In genomic region chr11:116454020-116454645, GRCh38 we compare ENCODE assay signal across 8 cellular contexts.
DNase-seq lines count a peak whose midpoint lies in the region; ATAC-seq and TF ChIP-seq lines count a peak whose summit lies in the region.

No MANE protein-coding gene starts in this region.

- H3K4me3 ChIP-seq in H7 (ENCODE audit: insufficient read depth, low read depth, low read length): no peak overlapping the region
- no peak overlapping the region for H3K4me3 ChIP-seq in OCI-LY7 (ENCODE audit: low read depth, low read length, poor library complexity, severe bottlenecking)
- no peak overlapping the region for H3K4me3 ChIP-seq in dorsolateral prefrontal cortex
- H3K4me3 ChIP-seq in mucosa of descending colon: no peak overlapping the region

- ATAC-seq in mucosa of descending colon: peak; percentile 82
- no peak for ATAC-seq in HG03520 (IDR thresholded peaks at IDR 0.05; ENCODE audit: unreplicated experiment)

- no TSS peak for BruUV-seq in OCI-LY7 (replicated peaks; lab: Mats Ljungman, UMichigan)

- H3K9me3 ChIP-seq in OCI-LY7 (ENCODE audit: low read length): no peaks in the 10 kb centered on the region
- no peaks in the 10 kb centered on the region for H3K9me3 ChIP-seq in mucosa of descending colon

- H3K27ac ChIP-seq in OCI-LY7 (ENCODE audit: low read depth, low read length, poor library complexity, severe bottlenecking) (no peak overlapping the region), dorsolateral prefrontal cortex (no peak overlapping the region), RWPE1 (no peak overlapping the region)

- H3K36me3 ChIP-seq in H7 (replicated peaks; ENCODE audit: control insufficient read depth, insufficient read depth, low read length): no peaks in the 10 kb centered on the region
- no peaks in the 10 kb centered on the region for H3K36me3 ChIP-seq in OCI-LY7 (ENCODE audit: insufficient read depth, low read length)
- no peaks in the 10 kb centered on the region for H3K36me3 ChIP-seq in mucosa of descending colon (ENCODE audit: low read depth)

- peak; percentile 10 for DNase-seq in Caki2 (ENCODE audit: low read depth)
- peak; percentile 68 for DNase-seq in H7
- DNase-seq in OCI-LY7 (ENCODE audit: low spot score): peak; percentile 41
- peak in 6 of 10 donors; percentile 7 to 60 (median 50) for DNase-seq in dorsolateral prefrontal cortex
- peak in 2 of 3 donors; percentile 54 to 83 for DNase-seq in mucosa of descending colon
- no peak for DNase-seq in OCI-M2 (lab: John Stamatoyannopoulos, UW; ENCODE audit: unreplicated experiment)
- no peak for DNase-seq in RWPE1 (ENCODE audit: low spot score)

- H3K79me2 ChIP-seq in OCI-LY7 (ENCODE audit: insufficient read depth, low read depth, low read length): no peaks in the 10 kb centered on the region

- TF ChIP-seq CTCF in OCI-LY7 (conservative IDR thresholded peaks at IDR 0.05; ENCODE audit: low read length) (peak; percentile 77), dorsolateral prefrontal cortex (IDR thresholded peaks at IDR 0.05 in 54 of 56, conservative IDR thresholded peaks at IDR 0.05 in 2 of 56; ENCODE audit: low read depth in 1 of 56, partially characterized antibody in 56 of 56) (peak in 55 of 56 donors; percentile 32 to 73 (median 60)), mucosa of descending colon (IDR thresholded peaks at IDR 0.05) (peak; percentile 34), RWPE1 (conservative IDR thresholded peaks at IDR 0.05; ENCODE audit: low read depth) (no peak)

- intact Hi-C loops in OCI-LY7 (cut with micrococcal nuclease; ENCODE audit: unreplicated experiment): loop anchor here (5.0 kb wide), 2 partner anchors 188 to 238 kb away; no protein-coding TSS in a partner anchor
- intact Hi-C loops in dorsolateral prefrontal cortex (cut with DNase I): loop anchor here in 1 of 2 donors (5.0 kb wide), 1 partner anchor 238 kb away; no protein-coding TSS in a partner anchor
- intact Hi-C loops in mucosa of descending colon (cut with DNase I, micrococcal nuclease): loop anchor here in 1 of 2 donors (2.0 kb wide), 1 partner anchor 45 kb away; no protein-coding TSS in a partner anchor

- H3K27me3 ChIP-seq in H7 (ENCODE audit: control insufficient read depth, insufficient read depth, low read length) (no peaks in the 10 kb centered on the region), dorsolateral prefrontal cortex (no peaks in the 10 kb centered on the region)

- no peaks in the 10 kb centered on the region for H4K20me1 ChIP-seq in OCI-LY7 (ENCODE audit: insufficient read depth, low read length)

- no peak overlapping the region for H2AFZ ChIP-seq in OCI-LY7 (ENCODE audit: low read length)

- no peaks in the 10 kb centered on the region for H3K9me2 ChIP-seq in OCI-LY7 (ENCODE audit: insufficient read depth, low read length)

- POLR2A ChIA-PET in OCI-LY7 (lab: Charles Lee) (no interaction called here), RWPE1 (lab: Yijun Ruan, JAX; ENCODE audit: low non-redundant PET) (no interaction called here)

- no peaks in the 10 kb centered on the region for H3K4me1 ChIP-seq in OCI-LY7 (ENCODE audit: insufficient read depth, low read length, poor library complexity, severe bottlenecking)
- H3K4me1 ChIP-seq in mucosa of descending colon (ENCODE audit: low read depth): no peaks in the 10 kb centered on the region

- in situ Hi-C loops in Caki2 (cut with HindIII; ENCODE audit: low pct_unique_long_range_greater_than_20kb, low sequenced_read_pairs): no loop called here

- CTCF ChIA-PET in OCI-LY7 (lab: Charles Lee; ENCODE audit: unreplicated experiment) (no interaction called here), RWPE1 (lab: Yijun Ruan, JAX) (no interaction called here)

- no peak overlapping the region for H3K4me2 ChIP-seq in OCI-LY7 (ENCODE audit: low read length)

Comparison
In these comparisons a context has a peak if more than half of its experiments do, and no peak if none do; other contexts are left out.
1. DNase-seq: peak in Caki2 (single experiment), H7 (single experiment), OCI-LY7 (single experiment), dorsolateral prefrontal cortex (6 of 10) and mucosa of descending colon (2 of 3); none in OCI-M2 (single experiment) and RWPE1 (single experiment).